In the genomic region with DNA sequence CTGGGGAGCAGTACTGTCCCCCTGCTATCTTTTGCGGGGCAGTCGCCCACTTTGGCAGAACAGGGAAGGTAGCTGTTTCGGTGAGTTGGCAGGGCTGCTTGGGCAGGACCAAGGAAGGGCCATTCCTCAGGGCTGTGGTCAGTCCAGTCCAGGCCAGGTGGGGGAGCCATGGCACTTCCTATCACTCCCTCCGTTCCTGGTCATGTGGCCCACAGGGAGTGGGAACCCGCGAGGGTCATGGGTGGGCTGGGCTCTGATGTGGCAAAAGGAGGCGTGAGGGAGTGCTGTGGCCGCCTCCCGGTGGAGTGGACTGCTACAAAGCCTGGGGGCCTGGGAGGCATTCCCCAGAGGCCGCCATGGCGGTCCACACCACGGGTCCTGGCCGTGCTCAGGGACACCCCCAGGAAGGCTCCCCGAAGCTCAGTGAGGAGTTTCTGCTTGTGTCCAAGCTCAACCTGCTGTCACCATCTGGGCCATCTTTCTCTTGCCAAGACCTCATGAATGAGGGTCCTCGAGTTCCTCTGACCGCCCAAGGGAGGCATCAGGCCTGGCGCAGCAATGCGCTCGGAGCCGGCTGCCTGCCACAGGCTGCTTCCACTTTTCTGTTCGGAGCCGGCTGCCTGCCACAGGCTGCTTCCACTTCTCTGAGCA, we compare ENCODE assay signal across 8 cellular contexts. TPM values are rescaled to one million over a fixed set of nuclear protein-coding genes. Genes with fewer than 3 reads are reported as not detected.
DNase-seq lines count a peak whose midpoint lies in the region; ATAC-seq and TF ChIP-seq lines count a peak whose summit lies in the region.
"Had no signal": no experiment of that assay in that cellular context is flagged by ENCODE, and none has a peak within 500 bp of the region (broad histone marks: within the 10 kb centered on the region; RNA-seq: fewer than 3 reads in every experiment).

No MANE protein-coding gene starts in this region.

- BruUV-seq in OCI-LY7 (replicated peaks; lab: Mats Ljungman, UMichigan), result no TSS peak

- H4K20me1 ChIP-seq in OCI-LY7 (ENCODE audit: insufficient read depth, low read length), result no peaks in the 10 kb centered on the region; the same call in 1 of the 2 replicates

- no peaks in the 10 kb centered on the region for H3K9me3 ChIP-seq in OCI-LY7 (ENCODE audit: low read length)

- H2AFZ ChIP-seq in OCI-LY7 (ENCODE audit: low read length), result no peak overlapping the region

- no peak overlapping the region for H3K4me2 ChIP-seq in OCI-LY7 (ENCODE audit: low read length)

- H3K9me2 ChIP-seq in OCI-LY7 (ENCODE audit: insufficient read depth, low read length), result no peaks in the 10 kb centered on the region

- intact Hi-C loops in OCI-LY7 (cut with micrococcal nuclease; ENCODE audit: unreplicated experiment), result no loop called here

- in situ Hi-C loops in astrocyte of the cerebellum (cut with HindIII; ENCODE audit: low sequenced_read_pairs), result no loop called here

- CTCF ChIA-PET in OCI-LY7 (lab: Charles Lee; ENCODE audit: unreplicated experiment), result interaction anchor here (1.2 kb wide), 1 partner anchor 8 kb away, joined by 3 read pairs; no protein-coding TSS in a partner anchor

- no peak overlapping the region for H3K27ac ChIP-seq in OCI-LY7 (ENCODE audit: low read depth, low read length, poor library complexity, severe bottlenecking)

- POLR2A ChIA-PET in OCI-LY7 (lab: Charles Lee), result interaction anchor here (0.6 kb wide), 1 partner anchor 593 kb away, joined by 3 read pairs; no protein-coding TSS in a partner anchor

- no peaks in the 10 kb centered on the region for H3K79me2 ChIP-seq in OCI-LY7 (ENCODE audit: insufficient read depth, low read depth, low read length)

- H3K4me3 ChIP-seq in astrocyte of the cerebellum (ENCODE audit: low read depth, low read length) (no peak overlapping the region), OCI-LY7 (ENCODE audit: low read depth, low read length, poor library complexity, severe bottlenecking) (no peak overlapping the region)

- no peak for ATAC-seq in GM19035 (IDR thresholded peaks at IDR 0.05; ENCODE audit: unreplicated experiment)

- peak; percentile 28 for DNase-seq in EH (ENCODE audit: low read depth)
- no peak for DNase-seq in astrocyte of the cerebellum (ENCODE audit: low read depth)
- peak; percentile 15 for DNase-seq in kidney tubule cell (ENCODE audit: low spot score)
- no peak for DNase-seq in NCI-H1930 (lab: John Stamatoyannopoulos, UW)
- no peak for DNase-seq in OCI-LY7 (ENCODE audit: low spot score)
- DNase-seq: DMS 273 treated with DMSO at 0.1 percent for 48 hours, NCI-H187 treated with DMSO at 0.1 percent for 48 hours had no signal

- H3K36me3 ChIP-seq in OCI-LY7 (ENCODE audit: insufficient read depth, low read length), result peaks cover 49% of the 10 kb centered on the region

- TF ChIP-seq CTCF in astrocyte of the cerebellum (IDR thresholded peaks at IDR 0.05; ENCODE audit: low read depth, low read length, missing control alignments), result peak; percentile 25
- TF ChIP-seq CTCF in OCI-LY7 (conservative IDR thresholded peaks at IDR 0.05; ENCODE audit: low read length), result no peak

- no peaks in the 10 kb centered on the region for H3K4me1 ChIP-seq in OCI-LY7 (ENCODE audit: insufficient read depth, low read length, poor library complexity, severe bottlenecking)

RNA-seq across cellular contexts. Expression of a gene that starts 11.9 kb away (rescaled TPM):
- 30.6 and 39.4 TPM in 2 replicates for total RNA-seq in OCI-LY7 (2014; rRNA removed; shearing (Covaris generic))
- 69.6 and 71.1 TPM in 2 replicates for total RNA-seq in OCI-LY7 (2022)

RNA-seq across cellular contexts. Expression of a gene that starts 27.0 kb away (rescaled TPM):
- total RNA-seq in OCI-LY7 (2014; rRNA removed; shearing (Covaris generic)), result 22.4 and 24.9 TPM in 2 replicates
- total RNA-seq in OCI-LY7 (2022), result 40.0 and 43.0 TPM in 2 replicates

RNA-seq across cellular contexts. Expression of a gene that starts 56.0 kb away (rescaled TPM):
- total RNA-seq in OCI-LY7 (2014; rRNA removed; shearing (Covaris generic)), result 8.9 and 12.1 TPM in 2 replicates
- total RNA-seq in OCI-LY7 (2022), result 8.0 and 9.4 TPM in 2 replicates

RNA-seq across cellular contexts. Expression of a gene that starts 56.3 kb away (rescaled TPM):
- total RNA-seq in OCI-LY7 (2014; rRNA removed; shearing (Covaris generic)), result 206 and 224 TPM in 2 replicates
- 64.5 and 88.3 TPM in 2 replicates for total RNA-seq in OCI-LY7 (2022)

Comparison
In these comparisons a context has a peak if more than half of its experiments do, and no peak if none do; other contexts are left out.
1. DNase-seq: peak in EH (single experiment) and kidney tubule cell (single experiment); none in astrocyte of the cerebellum (single experiment), NCI-H1930 (0 of 2) and OCI-LY7 (single experiment).